Comparison of ENCODE assay signal across 1 cellular context in genomic region chr16:50360779-50361178, GRCh38.
TF ChIP-seq lines count a peak whose summit lies in the region.

No MANE protein-coding gene starts in this region.

TF ChIP-seq in HepG2, 621 proteins besides CTCF, POLR2A, EP300 and RAD21:
- TF ChIP-seq RBFOX2 (IDR thresholded peaks at IDR 0.05; ENCODE audit: low read depth, low read length): 0 out of 2 replicates have a peak, but pooled peaks have one; percentile 21
- TF ChIP-seq SYNCRIP (IDR thresholded peaks at IDR 0.05; ENCODE audit: insufficient read depth, low read depth, low read length): no peak
